ENCODE assay signal across 8 cellular contexts in the genomic region with DNA sequence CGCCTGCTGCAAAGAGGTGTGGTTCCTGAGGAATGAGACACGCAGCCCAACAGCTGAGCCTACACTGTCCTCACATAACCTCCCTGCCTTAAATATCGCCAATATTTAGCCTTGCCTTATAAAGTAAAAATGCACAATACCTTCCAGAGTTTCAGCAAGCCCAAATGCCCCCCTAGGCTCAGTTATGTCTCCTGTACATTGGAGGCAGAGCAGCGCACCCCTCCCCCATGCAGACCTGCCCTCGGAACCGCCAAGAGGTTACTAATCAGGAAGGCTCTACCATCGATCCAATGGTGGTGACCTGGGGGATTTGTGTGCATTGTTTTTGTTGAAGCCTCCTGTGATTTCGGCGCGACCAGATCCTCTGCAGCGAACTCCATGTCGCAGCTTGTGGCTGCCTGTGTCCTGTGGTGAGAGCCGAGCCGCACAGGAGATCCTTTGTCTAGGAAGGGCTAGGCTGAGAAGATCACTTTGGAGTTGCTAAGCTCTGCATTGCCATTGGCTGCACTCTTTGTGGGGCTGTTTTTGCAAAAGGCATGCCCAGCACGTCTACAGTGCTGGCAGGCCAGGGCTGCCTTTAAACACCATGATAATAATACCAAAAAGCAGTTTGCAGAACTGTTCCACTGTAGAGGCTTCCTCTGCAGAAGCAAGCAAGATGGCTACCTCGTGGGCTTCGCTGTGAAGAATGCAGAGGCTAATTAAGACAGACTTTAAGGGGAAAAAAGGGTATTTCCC. TPM values are rescaled to one million over a fixed set of nuclear protein-coding genes. Genes with fewer than 3 reads are reported as not detected.
A peak's percentile ranks its signal among the peaks of the same experiment; 100 is the strongest.
DNase-seq lines count a peak whose midpoint lies in the region; ATAC-seq and TF ChIP-seq lines count a peak whose summit lies in the region.

No MANE protein-coding gene starts in this region.

- no peaks in the 10 kb centered on the region for H3K27me3 ChIP-seq in IMR-90 (ENCODE audit: control insufficient read depth, insufficient read depth, low read length)
- H3K27me3 ChIP-seq in naive thymus-derived CD4-positive, alpha-beta T cell (ENCODE audit: control insufficient read depth in 2 of 2, insufficient read depth in 2 of 2, low read length in 2 of 2): no peaks in the 10 kb centered on the region

- H3K14ac ChIP-seq in IMR-90 (replicated peaks; ENCODE audit: low read depth, low read length): peak overlapping the region; percentile 86

- H3K23ac ChIP-seq in IMR-90 (ENCODE audit: low read depth, low read length): peak overlapping the region; percentile 73

- H2BK5ac ChIP-seq in IMR-90 (ENCODE audit: low read depth, low read length, poor library complexity, severe bottlenecking): peak overlapping the region; percentile 84

- no peak for TF ChIP-seq CTCF in IMR-90 (conservative IDR thresholded peaks at IDR 0.05; ENCODE audit: low read depth, low read length)
- TF ChIP-seq CTCF in OCI-LY7 (conservative IDR thresholded peaks at IDR 0.05; ENCODE audit: low read length): no peak
- no peak for TF ChIP-seq CTCF in fibroblast of pulmonary artery (IDR thresholded peaks at IDR 0.05; ENCODE audit: low read length, missing control alignments)

- POLR2A ChIA-PET in IMR-90 (lab: Charles Lee; ENCODE audit: unreplicated experiment) (interaction anchor here (0.6 to 1.6 kb wide), 3 partner anchors 40 to 600 kb away, joined by 3 to 6 read pairs (median 6); a partner anchor contains a TSS), OCI-LY7 (lab: Charles Lee) (interaction anchor here (0.5 to 2.5 kb wide), 10 partner anchors 10 to 124 kb away, joined by 3 to 9 read pairs (median 5); no protein-coding TSS in a partner anchor)
- POLR2A ChIA-PET in naive thymus-derived CD4-positive, alpha-beta T cell (lab: Charles Lee): interaction anchor here (0.5 to 1.4 kb wide), 4 partner anchors 11 to 1831 kb away, joined by 3 to 5 read pairs (median 3); a partner anchor contains a TSS

- H3K79me2 ChIP-seq in OCI-LY7 (ENCODE audit: insufficient read depth, low read depth, low read length): peaks cover 8% of the 10 kb centered on the region; the same call in 1 of the 2 replicates

- H3K79me1 ChIP-seq in IMR-90 (ENCODE audit: low read depth in 1 of 2, low read length in 2 of 2): peaks cover 15 to 57% of the 10 kb centered on the region in 2 experiments

- ATAC-seq in GM21515 (IDR thresholded peaks at IDR 0.05; ENCODE audit: unreplicated experiment) (peak; percentile 91), IMR-90 (ENCODE audit: low read depth) (peak; percentile 92)
- ATAC-seq in naive thymus-derived CD4-positive, alpha-beta T cell: peak; percentile 89
- peak; percentile 94 for ATAC-seq in stimulated activated naive CD8-positive, alpha-beta T cell treated with anti-CD3 and anti-CD28 coated beads, Interleukin-15, amount 100 ng/mL, for 72 hours

- H3K4me3 ChIP-seq in IMR-90 (ENCODE audit: insufficient read depth, low read depth, low read length): peak overlapping the region; percentile 42
- H3K4me3 ChIP-seq in OCI-LY7 (ENCODE audit: low read depth, low read length, poor library complexity, severe bottlenecking): peak overlapping the region; percentile 67
- H3K4me3 ChIP-seq in fibroblast of pulmonary artery (replicated peaks; ENCODE audit: low read depth, low read length): peak overlapping the region; percentile 50
- H3K4me3 ChIP-seq in naive thymus-derived CD4-positive, alpha-beta T cell (ENCODE audit: low read length): peak overlapping the region; percentile 78

- peak overlapping the region; percentile 91 for H2AFZ ChIP-seq in IMR-90 (replicated peaks; ENCODE audit: low read length, poor library complexity)
- peak overlapping the region; percentile 95 for H2AFZ ChIP-seq in OCI-LY7 (ENCODE audit: low read length)

- peak overlapping the region; percentile 40; the same call in 2 of the 3 replicates for H2BK15ac ChIP-seq in IMR-90 (ENCODE audit: low read depth, low read length)

- H3K27me3 Mint-ChIP-seq in activated T-helper 1 cell treated with anti-CD3 and anti-CD28 coated beads, Interleukin-12 subunit alpha, Interleukin-12 subunit beta, Interleukin-2, Interleukin-4 antibody, amounts not matched to agents 30 ng/mL and 10 ng/mL and 1 ng/mL, durations not matched to agents 14 hours and 24 hours and 36 hours (ENCODE audit: insufficient read depth): no peaks in the 10 kb centered on the region
- no peaks in the 10 kb centered on the region for H3K27me3 Mint-ChIP-seq in naive thymus-derived CD4-positive, alpha-beta T cell
- no peaks in the 10 kb centered on the region for H3K27me3 Mint-ChIP-seq in stimulated activated naive CD8-positive, alpha-beta T cell treated with anti-CD3 and anti-CD28 coated beads, Interleukin-15, amount 100 ng/mL, for 72 hours

- in situ Hi-C loops in IMR-90 (cut with MboI; ENCODE audit: low sequenced_read_pairs): no loop called here

- peak overlapping the region; percentile 41 to 86 for H4K8ac ChIP-seq in IMR-90 (ENCODE audit: low read depth in 2 of 2, low read length in 2 of 2)

- H2BK120ac ChIP-seq in IMR-90 (ENCODE audit: low read depth, low read length): peak overlapping the region; percentile 76

- DNase-seq in DMS 273 (lab: John Stamatoyannopoulos, UW; ENCODE audit: unreplicated experiment) (peak; percentile 88), IMR-90 (peak; percentile 87), OCI-LY7 (ENCODE audit: low spot score) (peak; percentile 84), fibroblast of pulmonary artery (ENCODE audit: low read depth) (peak; percentile 87)
- peak; percentile 35 for DNase-seq in activated T-helper 1 cell treated with anti-CD3 and anti-CD28 coated beads, Interleukin-12 subunit alpha, Interleukin-12 subunit beta, Interleukin-2, Interleukin-4 antibody, amounts not matched to agents 30 ng/mL and 10 ng/mL and 1 ng/mL, durations not matched to agents 14 hours and 24 hours and 36 hours (ENCODE audit: low spot score)
- peak; percentile 16 to 67 (median 52) for DNase-seq in naive thymus-derived CD4-positive, alpha-beta T cell
- DNase-seq in stimulated activated naive CD8-positive, alpha-beta T cell treated with anti-CD3 and anti-CD28 coated beads, Interleukin-15, amount 100 ng/mL, for 72 hours: peak; percentile 62

- peak overlapping the region; percentile 73 for H3K9ac ChIP-seq in IMR-90 (ENCODE audit: low read depth, low read length)

- no peaks in the 10 kb centered on the region for H3K9me2 ChIP-seq in OCI-LY7 (ENCODE audit: insufficient read depth, low read length)

- H2AK5ac ChIP-seq in IMR-90 (ENCODE audit: low read depth, low read length): peak overlapping the region; percentile 61; the same call in 1 of the 2 replicates

- peak overlapping the region; percentile 85 for H3K56ac ChIP-seq in IMR-90 (ENCODE audit: extremely low read depth, insufficient read depth, low read length)

- H3K9me1 ChIP-seq in IMR-90 (ENCODE audit: insufficient read depth, low read length): peaks cover 6% of the 10 kb centered on the region; the same call in 1 of the 2 replicates

- H3K36me3 ChIP-seq in IMR-90 (ENCODE audit: control insufficient read depth, insufficient read depth, low read length) (peaks cover 2% of the 10 kb centered on the region; the same call in 1 of the 2 replicates), OCI-LY7 (ENCODE audit: insufficient read depth, low read length) (no peaks in the 10 kb centered on the region)
- H3K36me3 ChIP-seq in naive thymus-derived CD4-positive, alpha-beta T cell (ENCODE audit: control insufficient read depth in 2 of 3, insufficient read depth in 3 of 3, low read length in 3 of 3): peaks cover 0 to 3% (median 0%) of the 10 kb centered on the region in 3 experiments

- CTCF ChIA-PET in IMR-90 (lab: Yijun Ruan, JAX) (interaction anchor here (1.0 to 1.3 kb wide), 2 partner anchors 40 to 493 kb away, joined by 4 to 7 read pairs; a partner anchor contains a TSS), OCI-LY7 (lab: Charles Lee; ENCODE audit: unreplicated experiment) (no interaction called here)
- CTCF ChIA-PET in naive thymus-derived CD4-positive, alpha-beta T cell (lab: Charles Lee): interaction anchor here (1.2 kb wide), 1 partner anchor 9 kb away, joined by 3 read pairs; no protein-coding TSS in a partner anchor

- peak; percentile 11; the same call in 1 of the 2 replicates for TF ChIP-seq RAD21 in IMR-90 (IDR thresholded peaks at IDR 0.05; ENCODE audit: low read length)

- dilution Hi-C loops in IMR-90 (cut with HindIII; ENCODE audit: low sequenced_read_pairs, unreplicated experiment): no loop called here

- peak overlapping the region; percentile 93 for H4K91ac ChIP-seq in IMR-90 (ENCODE audit: insufficient read depth, low read depth, low read length)

- H3K27ac Mint-ChIP-seq in activated T-helper 1 cell treated with anti-CD3 and anti-CD28 coated beads, Interleukin-12 subunit alpha, Interleukin-12 subunit beta, Interleukin-2, Interleukin-4 antibody, amounts not matched to agents 30 ng/mL and 10 ng/mL and 1 ng/mL, durations not matched to agents 14 hours and 24 hours and 36 hours: peak overlapping the region; percentile 80
- H3K27ac Mint-ChIP-seq in naive thymus-derived CD4-positive, alpha-beta T cell: peak overlapping the region; percentile 82 to 94 (median 89)
- peak overlapping the region; percentile 90 to 93 for H3K27ac Mint-ChIP-seq in stimulated activated naive CD8-positive, alpha-beta T cell treated with anti-CD3 and anti-CD28 coated beads, Interleukin-15, amount 100 ng/mL, for 72 hours

- H3K4me1 Mint-ChIP-seq in activated T-helper 1 cell treated with anti-CD3 and anti-CD28 coated beads, Interleukin-12 subunit alpha, Interleukin-12 subunit beta, Interleukin-2, Interleukin-4 antibody, amounts not matched to agents 30 ng/mL and 10 ng/mL and 1 ng/mL, durations not matched to agents 14 hours and 24 hours and 36 hours (ENCODE audit: low read depth): peaks cover 29% of the 10 kb centered on the region
- peaks cover 23 to 53% (median 46%) of the 10 kb centered on the region in 7 donors for H3K4me1 Mint-ChIP-seq in naive thymus-derived CD4-positive, alpha-beta T cell
- peaks cover 45% of the 10 kb centered on the region for H3K4me1 Mint-ChIP-seq in stimulated activated naive CD8-positive, alpha-beta T cell treated with anti-CD3 and anti-CD28 coated beads, Interleukin-15, amount 100 ng/mL, for 72 hours

- intact Hi-C loops in IMR-90 (cut with micrococcal nuclease) (loop anchor here (1.0 to 5.0 kb wide), 3 partner anchors 37 to 121 kb away; a partner anchor contains a TSS), OCI-LY7 (cut with micrococcal nuclease; ENCODE audit: unreplicated experiment) (loop anchor here (1.0 kb wide), 1 partner anchor 40 kb away; a partner anchor contains a TSS)
- intact Hi-C loops in activated T-helper 1 cell treated with anti-CD3 and anti-CD28 coated beads, Interleukin-12 subunit alpha, Interleukin-12 subunit beta, Interleukin-2, Interleukin-4 antibody, amounts not matched to agents 30 ng/mL and 10 ng/mL and 1 ng/mL, durations not matched to agents 14 hours and 24 hours and 36 hours (cut with micrococcal nuclease): loop anchor here (1.0 to 2.0 kb wide), 3 partner anchors 40 to 121 kb away; a partner anchor contains a TSS
- intact Hi-C loops in naive thymus-derived CD4-positive, alpha-beta T cell (cut with micrococcal nuclease): loop anchor here (1.0 to 2.0 kb wide), 5 partner anchors 25 to 121 kb away; a partner anchor contains a TSS

- peak overlapping the region; percentile 94 for H4K5ac ChIP-seq in IMR-90 (ENCODE audit: low read depth, low read length)

- peak overlapping the region; percentile 83 for H3K4ac ChIP-seq in IMR-90 (ENCODE audit: low read depth, low read length)

- H4K20me1 ChIP-seq in IMR-90 (ENCODE audit: insufficient read depth, low read length): no peaks in the 10 kb centered on the region
- H4K20me1 ChIP-seq in OCI-LY7 (ENCODE audit: insufficient read depth, low read length): no peaks in the 10 kb centered on the region

- H2BK20ac ChIP-seq in IMR-90 (ENCODE audit: low read depth, low read length): peak overlapping the region; percentile 78

- H2AK9ac ChIP-seq in IMR-90 (replicated peaks; ENCODE audit: low read depth, low read length, poor library complexity): peak overlapping the region; percentile 81

- peak overlapping the region; percentile 84 for H3K4me2 ChIP-seq in IMR-90 (ENCODE audit: low read depth, low read length)
- peak overlapping the region; percentile 79 for H3K4me2 ChIP-seq in OCI-LY7 (ENCODE audit: low read length)

- TF ChIP-seq POLR2A in IMR-90 (IDR thresholded peaks at IDR 0.05; ENCODE audit: low read depth, low read length): no peak

- WGBS in IMR-90 (ENCODE audit: extremely low coverage in 2 of 2, insufficient read length in 1 of 2), 2 experiments: 0% methylated on average over 1 of the region's 17 CpGs; no CpG with 5 or more reads in 1 of the 2 experiments

- no peaks in the 10 kb centered on the region for H3K36me3 Mint-ChIP-seq in activated T-helper 1 cell treated with anti-CD3 and anti-CD28 coated beads, Interleukin-12 subunit alpha, Interleukin-12 subunit beta, Interleukin-2, Interleukin-4 antibody, amounts not matched to agents 30 ng/mL and 10 ng/mL and 1 ng/mL, durations not matched to agents 14 hours and 24 hours and 36 hours (ENCODE audit: low read depth)
- peaks cover 0 to 23% (median 16%) of the 10 kb centered on the region in 5 donors for H3K36me3 Mint-ChIP-seq in naive thymus-derived CD4-positive, alpha-beta T cell

- BruUV-seq in IMR-90 (replicated peaks; lab: Mats Ljungman, UMichigan) (no TSS peak), OCI-LY7 (replicated peaks; lab: Mats Ljungman, UMichigan) (TSS peak; percentile 79)

- peak overlapping the region; percentile 84 for H3K18ac ChIP-seq in IMR-90 (ENCODE audit: low read depth, low read length)

- H3K4me1 ChIP-seq in IMR-90 (ENCODE audit: control insufficient read depth, insufficient read depth, low read length) (peaks cover 12% of the 10 kb centered on the region), OCI-LY7 (ENCODE audit: insufficient read depth, low read length, poor library complexity, severe bottlenecking) (peaks cover 26% of the 10 kb centered on the region)
- H3K4me1 ChIP-seq in naive thymus-derived CD4-positive, alpha-beta T cell (ENCODE audit: control insufficient read depth in 2 of 2, insufficient read depth in 2 of 2, low read length in 2 of 2): peaks cover 16 to 20% of the 10 kb centered on the region in 2 donors

- peak overlapping the region; percentile 85 for H3K4me3 Mint-ChIP-seq in activated T-helper 1 cell treated with anti-CD3 and anti-CD28 coated beads, Interleukin-12 subunit alpha, Interleukin-12 subunit beta, Interleukin-2, Interleukin-4 antibody, amounts not matched to agents 30 ng/mL and 10 ng/mL and 1 ng/mL, durations not matched to agents 14 hours and 24 hours and 36 hours
- peak overlapping the region; percentile 83 to 96 (median 92) for H3K4me3 Mint-ChIP-seq in naive thymus-derived CD4-positive, alpha-beta T cell
- H3K4me3 Mint-ChIP-seq in stimulated activated naive CD8-positive, alpha-beta T cell treated with anti-CD3 and anti-CD28 coated beads, Interleukin-15, amount 100 ng/mL, for 72 hours: peak overlapping the region; percentile 86 to 93

- H3K27ac ChIP-seq in IMR-90 (ENCODE audit: insufficient read depth, low read length) (peak overlapping the region; percentile 92), OCI-LY7 (ENCODE audit: low read depth, low read length, poor library complexity, severe bottlenecking) (peak overlapping the region; percentile 67)
- H3K27ac ChIP-seq in naive thymus-derived CD4-positive, alpha-beta T cell (ENCODE audit: low read depth, low read length): peak overlapping the region; percentile 56

- no peaks in the 10 kb centered on the region for H3K9me3 Mint-ChIP-seq in activated T-helper 1 cell treated with anti-CD3 and anti-CD28 coated beads, Interleukin-12 subunit alpha, Interleukin-12 subunit beta, Interleukin-2, Interleukin-4 antibody, amounts not matched to agents 30 ng/mL and 10 ng/mL and 1 ng/mL, durations not matched to agents 14 hours and 24 hours and 36 hours
- H3K9me3 Mint-ChIP-seq in naive thymus-derived CD4-positive, alpha-beta T cell: no peaks in the 10 kb centered on the region
- H3K9me3 Mint-ChIP-seq in stimulated activated naive CD8-positive, alpha-beta T cell treated with anti-CD3 and anti-CD28 coated beads, Interleukin-15, amount 100 ng/mL, for 72 hours: no peaks in the 10 kb centered on the region

- H3K9me3 ChIP-seq in IMR-90 (ENCODE audit: control insufficient read depth, insufficient read depth, low read length): no peaks in the 10 kb centered on the region
- no peaks in the 10 kb centered on the region for H3K9me3 ChIP-seq in OCI-LY7 (ENCODE audit: low read length)
- no peaks in the 10 kb centered on the region for H3K9me3 ChIP-seq in naive thymus-derived CD4-positive, alpha-beta T cell (ENCODE audit: control insufficient read depth in 2 of 3, low read length in 3 of 3)

RNA-seq across cellular contexts. Expression of a gene that starts 40.1 kb away (rescaled TPM):
- total RNA-seq in IMR-90 (2012; rRNA removed): 4.3 and 5.6 TPM in 2 replicates
- 0.76 and 1.0 TPM in 2 replicates for polyA plus RNA-seq in IMR-90 (2012; rRNA removed)
- 0.21 and 0.35 TPM in 2 replicates for polyA plus RNA-seq in IMR-90 (2012; cell fraction: cytosol; rRNA removed)
- 0.59 and 1.8 TPM in 2 replicates for polyA plus RNA-seq in IMR-90 (2012; cell fraction: nucleus; rRNA removed; ENCODE audit: low replicate concordance)
- total RNA-seq in OCI-LY7 (2014; rRNA removed; shearing (Covaris generic)): 3.0 and 3.3 TPM in 2 replicates
- total RNA-seq in OCI-LY7 (2022): 3.4 and 3.8 TPM in 2 replicates
- total RNA-seq in activated T-helper 1 cell treated with anti-CD3 and anti-CD28 coated beads, Interleukin-12 subunit alpha, Interleukin-12 subunit beta, Interleukin-2, Interleukin-4 antibody, amounts not matched to agents 30 ng/mL and 10 ng/mL and 1 ng/mL, durations not matched to agents 14 hours and 24 hours and 36 hours: 0.71 and 0.73 TPM in 2 replicates
- total RNA-seq in naive thymus-derived CD4-positive, alpha-beta T cell: 1 to 10 TPM; 2.5 to 3.0 (median 2.9) TPM
- polyA plus RNA-seq in naive thymus-derived CD4-positive, alpha-beta T cell: 1 to 10 TPM; 1.4 to 1.6 TPM

Comparison
In these comparisons a context has a peak if more than half of its experiments do, and no peak if none do; other contexts are left out.
1. Peak in every context shown above with its lines: DNase-seq, ATAC-seq, H3K4me3 ChIP-seq and H3K27ac ChIP-seq.
2. DNase-seq: peak in every context shown above with its lines; median percentile 88 in DMS 273; 87 in IMR-90; 87 in fibroblast of pulmonary artery; 84 in OCI-LY7; 62 in stimulated activated naive CD8-positive, alpha-beta T cell treated with anti-CD3 and anti-CD28 coated beads, Interleukin-15, amount 100 ng/mL, for 72 hours; 52 in naive thymus-derived CD4-positive, alpha-beta T cell; 35 in activated T-helper 1 cell treated with anti-CD3 and anti-CD28 coated beads, Interleukin-12 subunit alpha, Interleukin-12 subunit beta, Interleukin-2, Interleukin-4 antibody, amounts not matched to agents 30 ng/mL and 10 ng/mL and 1 ng/mL, durations not matched to agents 14 hours and 24 hours and 36 hours.